In genomic region chr14:56514663-56515371, GRCh38 we compare ENCODE assay signal across 13 cellular contexts.
A peak's percentile ranks its signal among the peaks of the same experiment; 100 is the strongest.
DNase-seq lines count a peak whose midpoint lies in the region; ATAC-seq and TF ChIP-seq lines count a peak whose summit lies in the region.
"Had no signal": no experiment of that assay in that cellular context is flagged by ENCODE, and none has a peak within 500 bp of the region (broad histone marks: within the 10 kb centered on the region; RNA-seq: fewer than 3 reads in every experiment).

No MANE protein-coding gene starts in this region.

- no peak overlapping the region for H2BK120ac ChIP-seq in mesendoderm (ENCODE audit: low read depth, low read length)

- peaks cover 12% of the 10 kb centered on the region for H3K27me3 Mint-ChIP-seq in activated T-helper 17 cell treated with anti-CD3 and anti-CD28 coated beads, Interleukin-2, amount 50 U/mL, for 72 hours

- H3K4me3 Mint-ChIP-seq in activated T-helper 17 cell treated with anti-CD3 and anti-CD28 coated beads, Interleukin-2, amount 50 U/mL, for 72 hours = peak overlapping the region; percentile 6
- H3K4me3 Mint-ChIP-seq: activated T-helper 1 cell treated with anti-CD3 and anti-CD28 coated beads, Interleukin-12 subunit alpha, Interleukin-12 subunit beta, Interleukin-2, Interleukin-4 antibody, amounts not matched to agents 30 ng/mL and 10 ng/mL and 1 ng/mL, durations not matched to agents 14 hours and 24 hours and 36 hours had no signal

- no peak overlapping the region for H2BK15ac ChIP-seq in mesendoderm (replicated peaks; ENCODE audit: low read depth)

- no CpG with 5 or more reads among the region's 14 CpGs for WGBS in mesendoderm (ENCODE audit: extremely low coverage, insufficient coverage, low lambda C conversion rate)
- WGBS in adrenal gland, 4 donors = 71 to 77% (median 75%) methylated on average over 14 of the region's 14 CpGs

- no peak overlapping the region for H2BK5ac ChIP-seq in mesendoderm (ENCODE audit: low read length)

- no peaks in the 10 kb centered on the region for H3K79me1 ChIP-seq in mesendoderm (ENCODE audit: low read length)

- H3K79me2 ChIP-seq in mesendoderm (ENCODE audit: control insufficient read depth, insufficient read depth, low read length) = no peaks in the 10 kb centered on the region

- peak overlapping the region; percentile 35 for H3K27ac Mint-ChIP-seq in activated T-helper 17 cell treated with anti-CD3 and anti-CD28 coated beads, Interleukin-2, amount 50 U/mL, for 72 hours
- H3K27ac Mint-ChIP-seq: activated T-helper 1 cell treated with anti-CD3 and anti-CD28 coated beads, Interleukin-12 subunit alpha, Interleukin-12 subunit beta, Interleukin-2, Interleukin-4 antibody, amounts not matched to agents 30 ng/mL and 10 ng/mL and 1 ng/mL, durations not matched to agents 14 hours and 24 hours and 36 hours had no signal

- peak; percentile 80 for ATAC-seq in activated T-helper 17 cell treated with anti-CD3 and anti-CD28 coated beads, Interleukin-2, amount 50 U/mL, for 72 hours (replicated peaks)

- H3K27me3 ChIP-seq in mesendoderm (ENCODE audit: insufficient read depth, low read length, poor library complexity) (no peaks in the 10 kb centered on the region), adrenal gland (no peaks in the 10 kb centered on the region)

- no peak overlapping the region for H3K56ac ChIP-seq in mesendoderm (ENCODE audit: low read length)

- H4K8ac ChIP-seq in mesendoderm (ENCODE audit: low read depth, low read length) = no peak overlapping the region

- DNase-seq in AG20443 (ENCODE audit: low spot score) (peak; percentile 53), HCEC 1CT (peak; percentile 17), mesendoderm (peak; percentile 70), adrenal gland (no peak), putamen (ENCODE audit: low spot score) (no peak), NCI-H1436 (lab: John Stamatoyannopoulos, UW) (no peak)
- DNase-seq: NCI-H1417, NCI-H526 treated with DMSO at 0.1 percent for 48 hours, posterior cingulate gyrus, SHP77, substantia nigra had no signal

- no peak overlapping the region for H2AK5ac ChIP-seq in mesendoderm (ENCODE audit: low read length)

- H3K4me2 ChIP-seq in mesendoderm (ENCODE audit: low read length) = no peak overlapping the region

- TF ChIP-seq CTCF in adrenal gland (IDR thresholded peaks at IDR 0.05) = no peak

- no peak overlapping the region for H4K5ac ChIP-seq in mesendoderm (ENCODE audit: low read length)

- intact Hi-C loops in adrenal gland (cut with DNase I) = no loop called here

- H3K4me3 ChIP-seq in mesendoderm (ENCODE audit: low read length) (no peak overlapping the region), adrenal gland (no peak overlapping the region)

- H3K36me3 ChIP-seq in mesendoderm (ENCODE audit: control insufficient read depth, insufficient read depth, low read length) (no peaks in the 10 kb centered on the region), adrenal gland (replicated peaks in 1 of 2) (no peaks in the 10 kb centered on the region)

- H3K4me1 Mint-ChIP-seq in activated T-helper 17 cell treated with anti-CD3 and anti-CD28 coated beads, Interleukin-2, amount 50 U/mL, for 72 hours = no peaks in the 10 kb centered on the region

- H3K9me3 ChIP-seq in adrenal gland (replicated peaks in 1 of 3) = no peaks in the 10 kb centered on the region

- no peak for TF ChIP-seq POLR2A in adrenal gland (IDR thresholded peaks at IDR 0.05)

- H3K4ac ChIP-seq in mesendoderm (ENCODE audit: low read depth, low read length) = no peak overlapping the region

- H3K36me3 Mint-ChIP-seq in activated T-helper 17 cell treated with anti-CD3 and anti-CD28 coated beads, Interleukin-2, amount 50 U/mL, for 72 hours (ENCODE audit: low read depth) = no peaks in the 10 kb centered on the region

- no peak overlapping the region for H3K9ac ChIP-seq in mesendoderm (ENCODE audit: low read length)

- H3K9me3 Mint-ChIP-seq in activated T-helper 17 cell treated with anti-CD3 and anti-CD28 coated beads, Interleukin-2, amount 50 U/mL, for 72 hours = no peaks in the 10 kb centered on the region
- H3K9me3 Mint-ChIP-seq: activated T-helper 1 cell treated with anti-CD3 and anti-CD28 coated beads, Interleukin-12 subunit alpha, Interleukin-12 subunit beta, Interleukin-2, Interleukin-4 antibody, amounts not matched to agents 30 ng/mL and 10 ng/mL and 1 ng/mL, durations not matched to agents 14 hours and 24 hours and 36 hours had no signal

- H3K18ac ChIP-seq in mesendoderm (ENCODE audit: low read length) = no peak overlapping the region

- H3K23ac ChIP-seq in mesendoderm (ENCODE audit: low read length) = no peak overlapping the region

- H3K4me1 ChIP-seq in mesendoderm (ENCODE audit: control insufficient read depth, low read depth, low read length) = peaks cover 2% of the 10 kb centered on the region
- no peaks in the 10 kb centered on the region for H3K4me1 ChIP-seq in adrenal gland (replicated peaks in 1 of 2)

- H3K27ac ChIP-seq in mesendoderm (ENCODE audit: low read depth, low read length) (no peak overlapping the region), adrenal gland (no peak overlapping the region)

Comparison
In these comparisons a context has a peak if more than half of its experiments do, and no peak if none do; other contexts are left out.
1. DNase-seq: peak in AG20443 (single experiment), HCEC 1CT (single experiment) and mesendoderm (single experiment); none in adrenal gland (0 of 7), putamen (single experiment) and NCI-H1436 (single experiment).